In genomic region chrX:153598541-153599191, GRCh38 we compare ENCODE assay signal across 8 cellular contexts. TPM values are rescaled to one million over a fixed set of nuclear protein-coding genes. Genes with fewer than 3 reads are reported as not detected.
A peak's percentile ranks its signal among the peaks of the same experiment; 100 is the strongest.
DNase-seq lines count a peak whose midpoint lies in the region; ATAC-seq and TF ChIP-seq lines count a peak whose summit lies in the region.

CCNQ (minus strand) TSS chrX:153599139; CDS start chrX:153599073, 66 bp downstream.

- intact Hi-C loops in heart right ventricle (cut with DNase I) (loop anchor here in 1 of 10 donors (5.0 kb wide), 1 partner anchor 109 kb away; no protein-coding TSS in a partner anchor), prostate gland (cut with DNase I) (no loop called here)

- peaks cover 0 to 21% (median 0%) of the 10 kb centered on the region in 9 donors for H3K36me3 ChIP-seq in heart right ventricle
- H3K36me3 ChIP-seq in prostate gland: no peaks in the 10 kb centered on the region

- no peak for TF ChIP-seq POLR2A in prostate gland (IDR thresholded peaks at IDR 0.05)

- H3K27ac ChIP-seq in heart right ventricle: peak within 1 kb of the TSS; percentile 46 to 85 (median 82)
- H3K27ac ChIP-seq in prostate gland: peak within 1 kb of the TSS; percentile 65 to 67

- TF ChIP-seq CTCF in heart right ventricle (IDR thresholded peaks at IDR 0.05) (no peak), prostate gland (IDR thresholded peaks at IDR 0.05) (no peak)

- no peaks in the 10 kb centered on the region for H3K9me3 Mint-ChIP-seq in activated naive CD4-positive, alpha-beta T cell treated with anti-CD3 and anti-CD28 coated beads, Interleukin-2, amount 50 U/mL, for 24 hours

- peak; percentile 31 for DNase-seq in NCI-H2171 treated with DMSO at 0.1 percent for 48 hours (lab: John Stamatoyannopoulos, UW)
- no peak for DNase-seq in NCI-H2171 (lab: John Stamatoyannopoulos, UW)
- DNase-seq in NCI-H345 treated with DMSO at 0.1 percent for 48 hours (lab: John Stamatoyannopoulos, UW; ENCODE audit: unreplicated experiment): peak; percentile 65
- peak in 1 of 2 donors; percentile 21 for DNase-seq in heart right ventricle
- DNase-seq in prostate gland (ENCODE audit: low spot score): no peak
- DNase-seq in cerebellum (ENCODE audit: low spot score): no peak

- peak within 1 kb of the TSS; percentile 63 to 82 (median 74) for H3K4me3 ChIP-seq in heart right ventricle
- H3K4me3 ChIP-seq in prostate gland: peak within 1 kb of the TSS; percentile 55

- peaks cover 0 to 25% (median 10%) of the 10 kb centered on the region in 9 donors for H3K4me1 ChIP-seq in heart right ventricle
- no peaks in the 10 kb centered on the region for H3K4me1 ChIP-seq in prostate gland (replicated peaks)

- 0% methylated on average over 37 to 57 of the region's 79 CpGs for WGBS in heart right ventricle, 2 donors
- under 1% methylated on average over 15 of the region's 79 CpGs for WGBS in prostate gland

- ATAC-seq in HG02678 (IDR thresholded peaks at IDR 0.05; ENCODE audit: unreplicated experiment) (peak; percentile 51), heart right ventricle (peak in 7 of 8 donors; percentile 34 to 58 (median 41))

- H3K27me3 ChIP-seq in heart right ventricle (no peaks in the 10 kb centered on the region), prostate gland (replicated peaks; ENCODE audit: insufficient read depth) (no peaks in the 10 kb centered on the region)

- peak within 1 kb of the TSS; percentile 89 for H3K27ac Mint-ChIP-seq in activated naive CD4-positive, alpha-beta T cell treated with anti-CD3 and anti-CD28 coated beads, Interleukin-2, amount 50 U/mL, for 24 hours

- peaks cover 2% of the 10 kb centered on the region for H3K36me3 Mint-ChIP-seq in activated naive CD4-positive, alpha-beta T cell treated with anti-CD3 and anti-CD28 coated beads, Interleukin-2, amount 50 U/mL, for 24 hours

- peaks cover 49% of the 10 kb centered on the region for H3K4me1 Mint-ChIP-seq in activated naive CD4-positive, alpha-beta T cell treated with anti-CD3 and anti-CD28 coated beads, Interleukin-2, amount 50 U/mL, for 24 hours

- H3K9me3 ChIP-seq in heart right ventricle (no peaks in the 10 kb centered on the region), prostate gland (no peaks in the 10 kb centered on the region)

- peak within 1 kb of the TSS; percentile 90 for H3K4me3 Mint-ChIP-seq in activated naive CD4-positive, alpha-beta T cell treated with anti-CD3 and anti-CD28 coated beads, Interleukin-2, amount 50 U/mL, for 24 hours

- no peaks in the 10 kb centered on the region for H3K27me3 Mint-ChIP-seq in activated naive CD4-positive, alpha-beta T cell treated with anti-CD3 and anti-CD28 coated beads, Interleukin-2, amount 50 U/mL, for 24 hours

RNA-seq across cellular contexts. Expression of gene CCNQ, which starts in this region (rescaled TPM):
- 10 to 100 TPM; 16.9 to 50.1 (median 21.7) TPM for total RNA-seq in heart right ventricle
- polyA plus RNA-seq in heart right ventricle: 100 to 1,000 TPM in 1 of 2 donors, 10 to 100 TPM in 1; 95.2 to 132 TPM
- total RNA-seq in prostate gland: 10 to 100 TPM; 33.8 to 55.9 TPM
- 9.5 TPM for total RNA-seq in cerebellum

Comparison
In these comparisons a context has a peak if more than half of its experiments do, and no peak if none do; other contexts are left out.
1. DNase-seq: peak in NCI-H2171 treated with DMSO at 0.1 percent for 48 hours (single experiment) and NCI-H345 treated with DMSO at 0.1 percent for 48 hours (single experiment); none in NCI-H2171 (single experiment), prostate gland (single experiment) and cerebellum (single experiment).